ENCODE assay signal across 10 cellular contexts in the genomic region with DNA sequence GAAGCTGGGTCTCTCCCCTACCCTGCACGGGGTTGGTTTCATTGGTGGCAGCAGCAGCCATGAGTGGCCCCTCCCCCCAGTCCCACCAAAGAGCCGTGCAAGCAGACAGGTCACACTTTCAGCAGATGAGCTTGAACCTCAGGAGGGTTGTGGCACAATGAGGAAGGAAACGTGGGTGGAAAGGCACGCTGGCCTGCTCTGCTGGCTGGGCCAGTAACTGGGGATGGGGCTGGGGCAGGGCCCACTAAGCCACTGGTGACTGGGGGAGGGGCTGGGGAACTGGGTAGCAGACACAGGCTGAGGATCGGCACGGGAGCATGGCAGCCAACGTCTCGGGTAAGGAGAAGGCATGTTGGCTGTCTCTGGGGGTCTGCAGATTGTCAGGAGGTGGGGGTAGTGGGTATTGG. TPM values are rescaled to one million over a fixed set of nuclear protein-coding genes. Genes with fewer than 3 reads are reported as not detected.
DNase-seq lines count a peak whose midpoint lies in the region; ATAC-seq, FAIRE-seq and TF ChIP-seq lines count a peak whose summit lies in the region.
"Had no signal": no experiment of that assay in that cellular context is flagged by ENCODE, and none has a peak within 500 bp of the region (broad histone marks: within the 10 kb centered on the region; RNA-seq: fewer than 3 reads in every experiment).

A gene with protein sequence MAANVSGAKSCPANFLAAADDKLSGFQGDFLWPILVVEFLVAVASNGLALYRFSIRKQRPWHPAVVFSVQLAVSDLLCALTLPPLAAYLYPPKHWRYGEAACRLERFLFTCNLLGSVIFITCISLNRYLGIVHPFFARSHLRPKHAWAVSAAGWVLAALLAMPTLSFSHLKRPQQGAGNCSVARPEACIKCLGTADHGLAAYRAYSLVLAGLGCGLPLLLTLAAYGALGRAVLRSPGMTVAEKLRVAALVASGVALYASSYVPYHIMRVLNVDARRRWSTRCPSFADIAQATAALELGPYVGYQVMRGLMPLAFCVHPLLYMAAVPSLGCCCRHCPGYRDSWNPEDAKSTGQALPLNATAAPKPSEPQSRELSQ (plus strand): TSS at position 289 of the 407 bp plus-strand sequence. CDS start 29 bp downstream, at position 318.

- H3K9me3 ChIP-seq in A549 = no peaks in the 10 kb centered on the region
- H3K9me3 ChIP-seq in GM23248 (ENCODE audit: low read depth) = no peaks in the 10 kb centered on the region

- POLR2A ChIA-PET in A549 (lab: Yijun Ruan, JAX) = interaction anchor here (1.6 kb wide), 1 partner anchor 15 kb away, joined by 9 read pairs; no protein-coding TSS in a partner anchor

- no peak within 1 kb of the TSS for H2AFZ ChIP-seq in GM23248

- no peaks in the 10 kb centered on the region for H3K27me3 ChIP-seq in GM23248 (replicated peaks; ENCODE audit: insufficient read depth)

- FAIRE-seq in A549 (lab: Jason Lieb, UNC) = no peak
- FAIRE-seq: colon, G401.6 had no signal

- no peak for ATAC-seq in A549
- ATAC-seq in HG03175 (IDR thresholded peaks at IDR 0.05; ENCODE audit: unreplicated experiment) = no peak

- DNase-seq in A549 (ENCODE audit: low read depth in 1 of 2, low spot score in 1 of 2) (no peak), GM23248 (no peak), medulla oblongata (ENCODE audit: extremely low spot score) (peak; percentile 67), NCI-H2107 treated with DMSO at 0.1 percent for 48 hours (lab: John Stamatoyannopoulos, UW; ENCODE audit: unreplicated experiment) (no peak), HCEC 1CT (no peak), NCI-H2081 (lab: John Stamatoyannopoulos, UW) (no peak)
- DNase-seq in activated CD4-positive, alpha-beta T cell treated with anti-CD3 and anti-CD28 coated beads, Interleukin-2, amount 50 U/mL, for 48 hours = peak; percentile 76 to 82

- H4K20me1 ChIP-seq in GM23248 (ENCODE audit: insufficient read depth) = no peaks in the 10 kb centered on the region

- no peaks in the 10 kb centered on the region for H3K9me2 ChIP-seq in GM23248 (ENCODE audit: insufficient read depth)

- in situ Hi-C loops in GM23248 (cut with MboI) = no loop called here

- no peak for TF ChIP-seq POLR2A in A549 (IDR thresholded peaks at IDR 0.05; ENCODE audit: low read length)

- peaks cover 25% of the 10 kb centered on the region for H3K36me3 ChIP-seq in GM23248 (ENCODE audit: low read depth)

- H3K4me1 ChIP-seq in A549 (peaks cover 30% of the 10 kb centered on the region; the same call in 2 of the 3 replicates), GM23248 (ENCODE audit: insufficient read depth) (peaks cover 16% of the 10 kb centered on the region)

- TF ChIP-seq CTCF in A549 (IDR thresholded peaks at IDR 0.05) = no peak

- H3F3A ChIP-seq in GM23248 (ENCODE audit: insufficient read depth) = peaks cover 33% of the 10 kb centered on the region

- H3K9ac ChIP-seq in GM23248 = 0 out of 2 replicates have a peak within 1 kb of the TSS, but pooled peaks have one; percentile 29

- H3K4me2 ChIP-seq in A549 (no peak within 1 kb of the TSS), GM23248 (ENCODE audit: unreplicated experiment) (no peak within 1 kb of the TSS)

- peaks cover 36% of the 10 kb centered on the region for H3K79me2 ChIP-seq in GM23248 (ENCODE audit: insufficient read depth)

- WGBS in A549 (ENCODE audit: missing lambda C conversion rate) = 89% methylated on average over 5 of the region's 8 CpGs
- WGBS in GM23248 (ENCODE audit: low coverage in 1 of 2, low lambda C conversion rate in 2 of 2, missing lambda C conversion rate in 2 of 2), 2 experiments = 64 to 69% methylated on average over 6 to 8 of the region's 8 CpGs

- H3K27ac ChIP-seq in A549 (peak within 1 kb of the TSS in 1 of 2 experiments; percentile 48; a peak in 3 of 6 replicates), GM23248 (peak within 1 kb of the TSS; percentile 57)

- CTCF ChIA-PET in A549 (lab: Yijun Ruan, JAX) = interaction anchor here (0.8 to 1.3 kb wide), 2 partner anchors 13 to 179 kb away, joined by 3 to 5 read pairs; no protein-coding TSS in a partner anchor

- no peak for TF ChIP-seq EP300 in A549 (IDR thresholded peaks at IDR 0.05)

- no peak for TF ChIP-seq RAD21 in A549 (conservative IDR thresholded peaks at IDR 0.05 in 1 of 2, IDR thresholded peaks at IDR 0.05 in 1 of 2)

- H3K4me3 ChIP-seq in A549 = no peak within 1 kb of the TSS
- no peak within 1 kb of the TSS for H3K4me3 ChIP-seq in GM23248

TF ChIP-seq in A549, 52 proteins besides CTCF, POLR2A, EP300 and RAD21:
- TF ChIP-seq, protein P1, sequence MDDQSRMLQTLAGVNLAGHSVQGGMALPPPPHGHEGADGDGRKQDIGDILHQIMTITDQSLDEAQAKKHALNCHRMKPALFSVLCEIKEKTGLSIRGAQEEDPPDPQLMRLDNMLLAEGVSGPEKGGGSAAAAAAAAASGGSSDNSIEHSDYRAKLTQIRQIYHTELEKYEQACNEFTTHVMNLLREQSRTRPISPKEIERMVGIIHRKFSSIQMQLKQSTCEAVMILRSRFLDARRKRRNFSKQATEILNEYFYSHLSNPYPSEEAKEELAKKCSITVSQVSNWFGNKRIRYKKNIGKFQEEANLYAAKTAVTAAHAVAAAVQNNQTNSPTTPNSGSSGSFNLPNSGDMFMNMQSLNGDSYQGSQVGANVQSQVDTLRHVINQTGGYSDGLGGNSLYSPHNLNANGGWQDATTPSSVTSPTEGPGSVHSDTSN (IDR thresholded peaks at IDR 0.05) = 0 out of 2 replicates have a peak, but pooled peaks have one; percentile 19
- TF ChIP-seq TP53 (CRISPR knock-in tag; IDR thresholded peaks at IDR 0.05) = no peak

RNA-seq across cellular contexts. Expression of the gene that starts here (rescaled TPM):
- polyA plus RNA-seq in A549 (2011; rRNA removed) (1.9 and 2.3 TPM in 2 replicates), A549 (2017; fragmentation: RNase III; extraction: RNeasy Plus Mini Kit Qiagen cat#74134 plus additional on column Dnase treatment) (5.8 to 9.0 TPM (median 6.4 TPM) in 3 replicates), GM23248 (2016; fragmentation: Nextera tagmentation; extraction: Ambion mirVana) (2.5 and 2.8 TPM in 2 replicates)
- 3.6 and 5.1 TPM in 2 replicates for polyA plus RNA-seq in A549 (2012; cell fraction: cytosol; rRNA removed)
- 29.9 and 47.2 TPM in 2 replicates for polyA plus RNA-seq in A549 (2012; cell fraction: nucleus; rRNA removed)
- polyA minus RNA-seq in A549 (2011; rRNA and poly(A)+ RNA removed) = 2.6 and 3.1 TPM in 2 replicates
- 2.9 and 6.3 TPM in 2 replicates for total RNA-seq in GM23248 (2014; rRNA removed; shearing (Covaris generic))

Comparison
In these comparisons a context has a peak if more than half of its experiments do, and no peak if none do; other contexts are left out.
1. DNase-seq: peak in activated CD4-positive, alpha-beta T cell treated with anti-CD3 and anti-CD28 coated beads, Interleukin-2, amount 50 U/mL, for 48 hours (2 of 2) and medulla oblongata (single experiment); none in A549 (0 of 2), GM23248 (single experiment), NCI-H2107 treated with DMSO at 0.1 percent for 48 hours (single experiment), HCEC 1CT (single experiment) and NCI-H2081 (0 of 2).